ENCODE assay signal across 12 cellular contexts in the genomic region with DNA sequence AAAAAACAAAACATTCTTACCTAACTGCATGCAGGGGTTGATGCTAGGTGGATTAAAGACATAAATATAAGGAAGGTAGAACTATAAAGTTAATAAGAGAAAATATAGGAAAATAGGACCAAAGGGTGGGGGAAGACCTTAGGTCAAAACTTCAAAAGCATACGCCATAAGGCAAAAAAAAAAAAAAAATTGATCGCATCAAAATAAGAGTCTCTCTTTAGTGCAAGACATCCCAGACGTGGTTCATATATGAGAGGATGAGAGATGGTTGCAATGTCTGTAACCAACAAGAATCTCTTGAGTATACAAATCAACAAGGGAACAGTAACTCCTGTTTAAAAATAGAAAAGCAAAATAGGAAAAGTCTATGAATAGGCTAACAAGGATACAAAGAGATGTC.
"Had no signal": no experiment of that assay in that cellular context is flagged by ENCODE, and none has a peak within 500 bp of the region (broad histone marks: within the 10 kb centered on the region; RNA-seq: fewer than 3 reads in every experiment).

No MANE protein-coding gene starts in this region.

- H3K4me2 ChIP-seq: neural progenitor cell had no signal

- H3K27me3 ChIP-seq: cardiac muscle cell, foreskin keratinocyte, neural progenitor cell had no signal

- H3K4me3 Mint-ChIP-seq: activated CD4-positive, alpha-beta T cell treated with anti-CD3 and anti-CD28 coated beads, Interleukin-2, amount 10 ng/mL, durations not matched to agents 24 days and 14 days; neural progenitor cell; T-helper 1 cell treated with Interleukin-12 subunit alpha and Interleukin-12 subunit beta and Interleukin-4 antibody, amounts not matched to agents 30 μg/mL and 1 μg/mL, for 36 hours; type B pancreatic cell had no signal

- H3K36me3 ChIP-seq: neural progenitor cell had no signal

- H3K79me2 ChIP-seq: parathyroid adenoma had no signal

- H3K27me3 Mint-ChIP-seq: activated CD4-positive, alpha-beta T cell treated with anti-CD3 and anti-CD28 coated beads, Interleukin-2, amount 10 ng/mL, durations not matched to agents 24 days and 14 days; type B pancreatic cell had no signal

- H3K4me1 ChIP-seq: foreskin keratinocyte, neural progenitor cell, parathyroid adenoma had no signal

- H3K9ac ChIP-seq: neural progenitor cell, parathyroid adenoma had no signal

- H3K4me3 ChIP-seq: cardiac muscle cell, neural progenitor cell had no signal

- H3K9me3 Mint-ChIP-seq: activated CD4-positive, alpha-beta T cell treated with anti-CD3 and anti-CD28 coated beads, Interleukin-2, amount 10 ng/mL, durations not matched to agents 24 days and 14 days; neural progenitor cell; T-helper 1 cell treated with Interleukin-12 subunit alpha and Interleukin-12 subunit beta and Interleukin-4 antibody, amounts not matched to agents 30 μg/mL and 1 μg/mL, for 36 hours; type B pancreatic cell had no signal

- H3K27ac ChIP-seq: foreskin keratinocyte, neural progenitor cell, parathyroid adenoma had no signal

- DNase-seq: activated CD4-positive, alpha-beta T cell treated with anti-CD3 and anti-CD28 coated beads, Interleukin-2, amount 10 ng/mL, durations not matched to agents 24 days and 14 days; activated gamma-delta T cell; foreskin keratinocyte; left ventricle myocardium superior; mesenchymal stem cell; retina; small intestine had no signal

- H3K27ac Mint-ChIP-seq: activated CD4-positive, alpha-beta T cell treated with anti-CD3 and anti-CD28 coated beads, Interleukin-2, amount 10 ng/mL, durations not matched to agents 24 days and 14 days; neural progenitor cell; T-helper 1 cell treated with Interleukin-12 subunit alpha and Interleukin-12 subunit beta and Interleukin-4 antibody, amounts not matched to agents 30 μg/mL and 1 μg/mL, for 36 hours; type B pancreatic cell had no signal

- H2AFZ ChIP-seq: neural progenitor cell, parathyroid adenoma had no signal

- H3K4me1 Mint-ChIP-seq: neural progenitor cell had no signal
